10 cellular contexts compared by ENCODE assay signal in the genomic region with DNA sequence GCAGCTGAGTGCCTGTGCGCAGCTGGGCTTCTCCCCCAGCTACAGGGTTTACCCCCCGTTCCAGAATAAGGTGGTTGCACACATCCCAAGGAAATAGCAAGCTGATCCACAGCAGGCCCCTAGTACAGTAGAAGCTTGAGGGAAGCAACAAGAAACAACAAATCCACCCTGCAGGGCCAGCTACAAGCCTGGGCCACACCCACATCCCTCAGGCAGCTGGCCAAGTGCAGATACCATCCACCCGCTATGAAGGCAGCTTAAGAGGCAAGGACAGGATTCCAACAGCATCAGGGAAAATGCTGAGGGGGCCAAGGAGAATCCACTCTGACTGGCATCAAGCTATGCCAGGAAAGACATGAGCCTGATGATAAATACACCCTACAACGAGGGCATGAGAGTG.
A peak's percentile ranks its signal among the peaks of the same experiment; 100 is the strongest.
DNase-seq lines count a peak whose midpoint lies in the region; ATAC-seq and TF ChIP-seq lines count a peak whose summit lies in the region.
"Had no signal": no experiment of that assay in that cellular context is flagged by ENCODE, and none has a peak within 500 bp of the region (broad histone marks: within the 10 kb centered on the region; RNA-seq: fewer than 3 reads in every experiment).

No MANE protein-coding gene starts in this region.

- H3K18ac ChIP-seq in trophoblast cell (ENCODE audit: low read length) = peak overlapping the region; percentile 67

- no peak overlapping the region for H3K23ac ChIP-seq in trophoblast cell (ENCODE audit: low read length)

- H4K12ac ChIP-seq in trophoblast cell (ENCODE audit: low read depth, low read length) = no peak overlapping the region

- no peaks in the 10 kb centered on the region for H3K27me3 Mint-ChIP-seq in activated T-cell treated with anti-CD3 and anti-CD28 coated beads, Interleukin-2, amount 50 U/mL, for 24 hours
- H3K27me3 Mint-ChIP-seq: activated CD4-positive, alpha-beta memory T cell treated with anti-CD3 and anti-CD28 coated beads, Interleukin-2, amount 10 ng/mL, durations not matched to agents 7 days and 5 days had no signal

- TF ChIP-seq CTCF in PC-3 (conservative IDR thresholded peaks at IDR 0.05; ENCODE audit: low read depth, low read length) (no peak), fibroblast of villous mesenchyme (IDR thresholded peaks at IDR 0.05; ENCODE audit: insufficient read depth, low read depth, low read length) (no peak)

- peak overlapping the region; percentile 4 for H4K8ac ChIP-seq in trophoblast cell (ENCODE audit: low read depth, low read length)

- no peak overlapping the region for H2BK5ac ChIP-seq in trophoblast cell (ENCODE audit: low read depth, low read length, poor library complexity)

- CTCF ChIA-PET in PC-3 (lab: Charles Lee) = no interaction called here

- H3K9ac ChIP-seq in BLaER1 (no peak overlapping the region), PC-3 (ENCODE audit: low read length) (no peak overlapping the region), trophoblast cell (ENCODE audit: low read length) (no peak overlapping the region)

- peak overlapping the region; percentile 36 for H4K91ac ChIP-seq in trophoblast cell (ENCODE audit: low read depth, low read length)

- H2BK12ac ChIP-seq in trophoblast cell (ENCODE audit: low read length) = peak overlapping the region; percentile 37

- H2BK120ac ChIP-seq in trophoblast cell (ENCODE audit: insufficient read depth, low read length, poor library complexity) = peak overlapping the region; percentile 18

- peak; percentile 7 for DNase-seq in PC-3
- peak; percentile 75 for DNase-seq in fibroblast of villous mesenchyme (ENCODE audit: low read depth)
- DNase-seq in trophoblast cell = peak; percentile 56 to 72
- DNase-seq in NCI-H2171 (lab: John Stamatoyannopoulos, UW) = no peak
- no peak for DNase-seq in activated T-cell treated with anti-CD3 and anti-CD28 coated beads, Interleukin-2, amount 50 U/mL, for 24 hours
- DNase-seq: activated CD4-positive, alpha-beta memory T cell treated with anti-CD3 and anti-CD28 coated beads, Interleukin-2, amount 10 ng/mL, durations not matched to agents 7 days and 5 days had no signal

- H3K36me3 ChIP-seq in BLaER1 (peaks cover 19% of the 10 kb centered on the region; the same call in 1 of the 2 replicates), PC-3 (ENCODE audit: low read depth, low read length) (no peaks in the 10 kb centered on the region), trophoblast cell (ENCODE audit: control insufficient read depth in 1 of 2, insufficient read depth in 2 of 2, low read length in 2 of 2) (no peaks in the 10 kb centered on the region)
- H3K36me3 ChIP-seq: Peyer's patch had no signal

- H3K9me2 ChIP-seq in PC-3 (replicated peaks; ENCODE audit: low read length) = no peaks in the 10 kb centered on the region

- BruUV-seq in PC-3 (replicated peaks; lab: Mats Ljungman, UMichigan) = no TSS peak

- H3K9me3 Mint-ChIP-seq in activated T-cell treated with anti-CD3 and anti-CD28 coated beads, Interleukin-2, amount 50 U/mL, for 24 hours = no peaks in the 10 kb centered on the region
- H3K9me3 Mint-ChIP-seq: activated CD4-positive, alpha-beta memory T cell treated with anti-CD3 and anti-CD28 coated beads, Interleukin-2, amount 10 ng/mL, durations not matched to agents 7 days and 5 days had no signal

- H3K27me3 ChIP-seq in BLaER1 (no peaks in the 10 kb centered on the region), PC-3 (ENCODE audit: low read length) (peaks cover 61% of the 10 kb centered on the region), trophoblast cell (ENCODE audit: insufficient read depth, low read length) (no peaks in the 10 kb centered on the region)
- H3K27me3 ChIP-seq: Peyer's patch had no signal

- peak overlapping the region; percentile 6 for H3K4ac ChIP-seq in trophoblast cell (ENCODE audit: low read depth, low read length)

- H3K14ac ChIP-seq in trophoblast cell (ENCODE audit: low read length) = peak overlapping the region; percentile 13

- H3K4me3 Mint-ChIP-seq in activated T-cell treated with anti-CD3 and anti-CD28 coated beads, Interleukin-2, amount 50 U/mL, for 24 hours = no peak overlapping the region
- H3K4me3 Mint-ChIP-seq: activated CD4-positive, alpha-beta memory T cell treated with anti-CD3 and anti-CD28 coated beads, Interleukin-2, amount 10 ng/mL, durations not matched to agents 7 days and 5 days had no signal

- peaks cover 23% of the 10 kb centered on the region; the same call in 1 of the 2 replicates for H4K20me1 ChIP-seq in BLaER1
- no peaks in the 10 kb centered on the region for H4K20me1 ChIP-seq in PC-3 (ENCODE audit: low read length)

- intact Hi-C loops in PC-3 (cut with micrococcal nuclease) = no loop called here

- H3F3A ChIP-seq in PC-3 (ENCODE audit: low read length, unreplicated experiment) = no peaks in the 10 kb centered on the region

- H3K4me3 ChIP-seq in BLaER1 (no peak overlapping the region), PC-3 (ENCODE audit: low read length) (no peak overlapping the region), fibroblast of villous mesenchyme (ENCODE audit: low read depth, low read length) (no peak overlapping the region), trophoblast cell (ENCODE audit: low read depth, low read length) (no peak overlapping the region)
- H3K4me3 ChIP-seq: Peyer's patch had no signal

- WGBS in trophoblast cell (ENCODE audit: extremely low coverage, insufficient coverage, insufficient read length) = no CpG with 5 or more reads among the region's 4 CpGs

- H3K36me3 Mint-ChIP-seq in activated T-cell treated with anti-CD3 and anti-CD28 coated beads, Interleukin-2, amount 50 U/mL, for 24 hours (ENCODE audit: low read depth) = no peaks in the 10 kb centered on the region

- no peak for ATAC-seq in PC-3
- ATAC-seq in GM18517 (IDR thresholded peaks at IDR 0.05; ENCODE audit: unreplicated experiment) = no peak
- no peak for ATAC-seq in HG02885 (IDR thresholded peaks at IDR 0.05; ENCODE audit: poor library complexity, unreplicated experiment)

- H3K9me3 ChIP-seq in BLaER1 (no peaks in the 10 kb centered on the region), PC-3 (ENCODE audit: low read length) (no peaks in the 10 kb centered on the region), trophoblast cell (ENCODE audit: insufficient read depth, low read depth, low read length) (no peaks in the 10 kb centered on the region)
- H3K9me3 ChIP-seq: Peyer's patch had no signal

- H3K4me2 ChIP-seq in BLaER1 (peak overlapping the region; percentile 27), PC-3 (ENCODE audit: low read length) (no peak overlapping the region), trophoblast cell (ENCODE audit: low read length) (peak overlapping the region; percentile 14)

- H2AK5ac ChIP-seq in trophoblast cell (ENCODE audit: low read length) = no peak overlapping the region

- H3K79me2 ChIP-seq in PC-3 (ENCODE audit: low read length) (no peaks in the 10 kb centered on the region), trophoblast cell (ENCODE audit: control insufficient read depth, insufficient read depth, low read length, poor library complexity) (peaks cover 4% of the 10 kb centered on the region)

- no peaks in the 10 kb centered on the region for H3K4me1 Mint-ChIP-seq in activated T-cell treated with anti-CD3 and anti-CD28 coated beads, Interleukin-2, amount 50 U/mL, for 24 hours (ENCODE audit: low read depth)
- H3K4me1 Mint-ChIP-seq: activated CD4-positive, alpha-beta memory T cell treated with anti-CD3 and anti-CD28 coated beads, Interleukin-2, amount 10 ng/mL, durations not matched to agents 7 days and 5 days had no signal

- H3K27ac Mint-ChIP-seq in activated T-cell treated with anti-CD3 and anti-CD28 coated beads, Interleukin-2, amount 50 U/mL, for 24 hours = no peak overlapping the region
- H3K27ac Mint-ChIP-seq: activated CD4-positive, alpha-beta memory T cell treated with anti-CD3 and anti-CD28 coated beads, Interleukin-2, amount 10 ng/mL, durations not matched to agents 7 days and 5 days had no signal

- H2AFZ ChIP-seq in PC-3 (ENCODE audit: low read length) (no peak overlapping the region), trophoblast cell (ENCODE audit: insufficient read depth, low read length, poor library complexity) (no peak overlapping the region)

- peaks cover 22% of the 10 kb centered on the region for H3K79me1 ChIP-seq in trophoblast cell (ENCODE audit: low read length)

- POLR2A ChIA-PET in PC-3 (lab: Charles Lee; ENCODE audit: unreplicated experiment) = no interaction called here

- H3K4me1 ChIP-seq in BLaER1 = peaks cover 92% of the 10 kb centered on the region
- H3K4me1 ChIP-seq in PC-3 (ENCODE audit: insufficient read depth, low read length) = no peaks in the 10 kb centered on the region
- H3K4me1 ChIP-seq in trophoblast cell (ENCODE audit: control insufficient read depth in 1 of 2, insufficient read depth in 2 of 2, low read length in 2 of 2) = peaks cover 22 to 32% of the 10 kb centered on the region in 2 experiments

- H3K27ac ChIP-seq in BLaER1 = no peak overlapping the region
- no peak overlapping the region for H3K27ac ChIP-seq in PC-3 (ENCODE audit: low read length)
- H3K27ac ChIP-seq in trophoblast cell (ENCODE audit: low read depth, low read length) = peak overlapping the region; percentile 15
- H3K27ac ChIP-seq: Peyer's patch had no signal

Comparison
In these comparisons a context has a peak if more than half of its experiments do, and no peak if none do; other contexts are left out.
1. DNase-seq: peak in PC-3 (single experiment), fibroblast of villous mesenchyme (single experiment) and trophoblast cell (2 of 2); none in NCI-H2171 (single experiment) and activated T-cell treated with anti-CD3 and anti-CD28 coated beads, Interleukin-2, amount 50 U/mL, for 24 hours (single experiment).